23 cellular contexts compared by ENCODE assay signal in genomic region chr7:41821521-41822213, GRCh38.
"Had no signal": no experiment of that assay in that cellular context is flagged by ENCODE, and none has a peak within 500 bp of the region (broad histone marks: within the 10 kb centered on the region; RNA-seq: fewer than 3 reads in every experiment).

No MANE protein-coding gene starts in this region.

- H3K9me3 Mint-ChIP-seq: effector memory CD8-positive, alpha-beta T cell had no signal

- ATAC-seq: effector memory CD8-positive, alpha-beta T cell; gastroesophageal sphincter; left cardiac atrium; lower lobe of right lung; natural killer cell treated with Interleukin-12 subunit alpha and Interleukin-12 subunit beta and Interleukin-15 and Interleukin-18, amount 100 ng/mL, for 72 hours; sciatic nerve; stimulated activated naive B cell treated with anti-CD40 and anti-IgM and Interleukin-4, amounts not matched to agents 10 μg/mL and 1 μg/mL and 100 μg/mL, for 72 hours; stimulated activated naive CD8-positive, alpha-beta T cell treated with anti-CD3 and anti-CD28 coated beads, Interleukin-15, amount 100 ng/mL, for 72 hours had no signal

- H3K36me3 Mint-ChIP-seq: natural killer cell treated with Interleukin-12 subunit alpha and Interleukin-12 subunit beta and Interleukin-15 and Interleukin-18, amount 100 ng/mL, for 72 hours had no signal

- H3K9me3 ChIP-seq: esophagus squamous epithelium, gastroesophageal sphincter, lower lobe of right lung, testis had no signal

- H3K79me2 ChIP-seq: hepatocyte had no signal

- H3K4me1 ChIP-seq: esophagus squamous epithelium, gastroesophageal sphincter, left ventricle myocardium inferior, lower lobe of right lung had no signal

- H2AFZ ChIP-seq: hepatocyte had no signal

- H3K27ac ChIP-seq: epithelial cell of prostate, esophagus squamous epithelium, gastroesophageal sphincter, hepatocyte, left ventricle myocardium inferior, lower lobe of right lung, spleen had no signal

- H3K36me3 ChIP-seq: esophagus squamous epithelium, gastroesophageal sphincter, left ventricle myocardium inferior, lower lobe of right lung, spleen had no signal

- H3K27ac Mint-ChIP-seq: effector memory CD8-positive, alpha-beta T cell; memory B cell; stimulated activated naive B cell treated with anti-CD40 and anti-IgM and Interleukin-4, amounts not matched to agents 10 μg/mL and 1 μg/mL and 100 μg/mL, for 72 hours; stimulated activated naive CD8-positive, alpha-beta T cell treated with anti-CD3 and anti-CD28 coated beads, Interleukin-15, amount 100 ng/mL, for 72 hours had no signal

- H3K4me3 ChIP-seq: esophagus squamous epithelium, gastroesophageal sphincter, hepatocyte, left ventricle myocardium inferior, lower lobe of right lung, spleen, testis had no signal

- H3K4me2 ChIP-seq: hepatocyte had no signal

- H3K4me3 Mint-ChIP-seq: effector memory CD8-positive, alpha-beta T cell; memory B cell; natural killer cell treated with Interleukin-12 subunit alpha and Interleukin-12 subunit beta and Interleukin-15 and Interleukin-18, amount 100 ng/mL, for 72 hours; stimulated activated naive B cell treated with anti-CD40 and anti-IgM and Interleukin-4, amounts not matched to agents 10 μg/mL and 1 μg/mL and 100 μg/mL, for 72 hours; stimulated activated naive CD8-positive, alpha-beta T cell treated with anti-CD3 and anti-CD28 coated beads, Interleukin-15, amount 100 ng/mL, for 72 hours had no signal

- H3K27me3 ChIP-seq: esophagus squamous epithelium, gastroesophageal sphincter, hepatocyte, spleen, testis had no signal

- DNase-seq: effector memory CD8-positive, alpha-beta T cell; esophagus squamous epithelium; foreskin fibroblast; kidney; left cardiac atrium; left ventricle myocardium inferior; lower lobe of right lung; midbrain; posterior cingulate gyrus; spleen; stimulated activated CD4-positive, alpha-beta T cell treated with anti-CD3 and anti-CD28 coated beads, Interleukin-15, amount 100 ng/mL, for 24 hours; stimulated activated CD4-positive, alpha-beta T cell treated with anti-CD3 and anti-CD28 coated beads, Interleukin-1b, Interleukin-23, amount 100 ng/mL, for 48 hours; stimulated activated CD4-positive, alpha-beta T cell treated with anti-CD3 and anti-CD28 coated beads, Interleukin-4, amount 100 ng/mL, for 4 hours; stimulated activated naive B cell treated with anti-CD40 and anti-IgM and Interleukin-4, amounts not matched to agents 10 μg/mL and 1 μg/mL and 100 μg/mL, for 72 hours; stimulated activated naive CD8-positive, alpha-beta T cell treated with anti-CD3 and anti-CD28 coated beads, Interleukin-15, amount 100 ng/mL, for 72 hours; testis; trophoblast cell had no signal

- H3K27me3 Mint-ChIP-seq: stimulated activated naive B cell treated with anti-CD40 and anti-IgM and Interleukin-4, amounts not matched to agents 10 μg/mL and 1 μg/mL and 100 μg/mL, for 72 hours had no signal
